7 cellular contexts compared by ENCODE assay signal in the genomic region with DNA sequence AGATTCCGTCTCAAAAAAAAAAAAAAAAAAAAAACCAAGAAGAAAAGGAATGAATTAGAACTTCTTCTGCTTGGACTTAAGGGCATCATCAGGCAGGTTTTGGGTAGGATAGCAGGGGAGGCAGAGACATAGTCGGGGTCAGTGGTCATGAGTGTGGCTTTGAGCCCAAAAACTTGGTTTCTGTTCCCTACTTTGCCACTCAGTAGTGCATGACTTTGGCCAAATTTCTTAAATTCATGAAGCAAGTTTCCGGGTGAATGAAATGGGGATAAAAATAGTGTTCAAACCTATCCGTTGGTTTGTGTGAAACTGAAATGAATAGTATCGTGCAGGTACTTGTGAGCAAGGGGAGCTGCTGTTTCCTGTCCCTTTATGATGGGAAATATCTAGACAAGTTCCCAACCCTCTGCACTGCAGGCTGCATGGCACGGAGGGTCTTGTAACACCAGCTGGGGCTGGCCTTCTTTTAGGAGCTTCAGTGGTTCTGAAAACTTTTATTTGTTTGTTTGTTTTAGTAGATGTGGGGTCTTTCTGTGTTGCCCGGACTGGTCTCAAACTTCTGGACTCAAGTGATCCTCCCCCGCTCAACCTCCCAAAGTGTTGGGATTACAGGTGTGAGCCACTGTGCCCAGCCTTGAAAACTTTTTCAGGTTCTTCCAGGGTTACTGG. TPM values are rescaled to one million over a fixed set of nuclear protein-coding genes. Genes with fewer than 3 reads are reported as not detected.
DNase-seq lines count a peak whose midpoint lies in the region; ATAC-seq, FAIRE-seq and TF ChIP-seq lines count a peak whose summit lies in the region.

No MANE protein-coding gene starts in this region.

- H3K4me1 Mint-ChIP-seq in activated CD8-positive, alpha-beta memory T cell treated with anti-CD3 and anti-CD28 coated beads, Interleukin-2, amount 10 ng/mL, durations not matched to agents 7 days and 5 days: peaks cover 64% of the 10 kb centered on the region

- peak overlapping the region; percentile 82 for H3K27ac Mint-ChIP-seq in activated CD8-positive, alpha-beta memory T cell treated with anti-CD3 and anti-CD28 coated beads, Interleukin-2, amount 10 ng/mL, durations not matched to agents 7 days and 5 days

- intact Hi-C loops in right lobe of liver (cut with DNase I): no loop called here

- H3K27me3 ChIP-seq in right lobe of liver: no peaks in the 10 kb centered on the region

- CTCF ChIA-PET in activated CD8-positive, alpha-beta memory T cell treated with anti-CD3 and anti-CD28 coated beads, Interleukin-2, amount 10 ng/mL, durations not matched to agents 7 days and 5 days (lab: Charles Lee): interaction anchor here (1.1 to 2.1 kb wide), 3 partner anchors 25 to 111 kb away, joined by 4 to 5 read pairs (median 5); no protein-coding TSS in a partner anchor

- H3K4me1 ChIP-seq in right lobe of liver: peaks cover 0 to 49% (median 0%) of the 10 kb centered on the region in 4 donors

- peaks cover 0 to 29% (median 3%) of the 10 kb centered on the region in 4 donors for H3K36me3 ChIP-seq in right lobe of liver

- peak; percentile 57 for TF ChIP-seq POLR2A in right lobe of liver (IDR thresholded peaks at IDR 0.05)

- TF ChIP-seq CTCF in right lobe of liver (IDR thresholded peaks at IDR 0.05): no peak

- H3K9me3 ChIP-seq in right lobe of liver: no peaks in the 10 kb centered on the region

- peak; percentile 50 for ATAC-seq in HG03159 (IDR thresholded peaks at IDR 0.05; ENCODE audit: unreplicated experiment)
- ATAC-seq in activated CD8-positive, alpha-beta memory T cell treated with anti-CD3 and anti-CD28 coated beads, Interleukin-2, amount 10 ng/mL, durations not matched to agents 7 days and 5 days: peak; percentile 18
- peak in 1 of 4 donors; percentile 1 for ATAC-seq in right lobe of liver

- 28% methylated on average over 8 of the region's 8 CpGs for WGBS in right lobe of liver (ENCODE audit: insufficient coverage, low coverage, low lambda C conversion rate, missing lambda C conversion rate)

- DNase-seq in GM19239 (ENCODE audit: insufficient read length, low spot score) (no peak), right lobe of liver (peak in 2 of 3 donors; percentile 22 to 46), globus pallidus (ENCODE audit: low spot score) (no peak), HuH-7.5 (ENCODE audit: low spot score) (no peak), D341Med (ENCODE audit: low spot score) (no peak)
- DNase-seq in activated CD8-positive, alpha-beta memory T cell treated with anti-CD3 and anti-CD28 coated beads, Interleukin-2, amount 10 ng/mL, durations not matched to agents 7 days and 5 days: no peak

- no peaks in the 10 kb centered on the region for H3K27me3 Mint-ChIP-seq in activated CD8-positive, alpha-beta memory T cell treated with anti-CD3 and anti-CD28 coated beads, Interleukin-2, amount 10 ng/mL, durations not matched to agents 7 days and 5 days

- peak overlapping the region; percentile 7 for H3K4me3 Mint-ChIP-seq in activated CD8-positive, alpha-beta memory T cell treated with anti-CD3 and anti-CD28 coated beads, Interleukin-2, amount 10 ng/mL, durations not matched to agents 7 days and 5 days

- H3K36me3 Mint-ChIP-seq in activated CD8-positive, alpha-beta memory T cell treated with anti-CD3 and anti-CD28 coated beads, Interleukin-2, amount 10 ng/mL, durations not matched to agents 7 days and 5 days: peaks cover 46% of the 10 kb centered on the region

- H3K9me3 Mint-ChIP-seq in activated CD8-positive, alpha-beta memory T cell treated with anti-CD3 and anti-CD28 coated beads, Interleukin-2, amount 10 ng/mL, durations not matched to agents 7 days and 5 days (ENCODE audit: low read depth): no peaks in the 10 kb centered on the region

- FAIRE-seq in GM19239 (lab: Jason Lieb, UNC): peak; percentile 92

- H3K4me3 ChIP-seq in right lobe of liver: no peak overlapping the region

- peak overlapping the region; percentile 22 to 100 (median 56) for H3K27ac ChIP-seq in right lobe of liver

RNA-seq across cellular contexts. Expression of a gene that starts 18.4 kb away (rescaled TPM):
- 100 to 1,000 TPM; 525 to 618 TPM for total RNA-seq in activated CD8-positive, alpha-beta memory T cell treated with anti-CD3 and anti-CD28 coated beads, Interleukin-2, amount 10 ng/mL, durations not matched to agents 7 days and 5 days
- total RNA-seq in right lobe of liver: 1,000 to 10,000 TPM in 2 of 6 experiments, 100 to 1,000 TPM in 4; 202 to 1,225 (median 767) TPM

RNA-seq across cellular contexts. Expression of a gene that starts 54.5 kb away (rescaled TPM):
- total RNA-seq in activated CD8-positive, alpha-beta memory T cell treated with anti-CD3 and anti-CD28 coated beads, Interleukin-2, amount 10 ng/mL, durations not matched to agents 7 days and 5 days: 10 to 100 TPM; 52.0 to 56.7 TPM
- total RNA-seq in right lobe of liver: 10 to 100 TPM in 4 of 6 experiments, 1 to 10 TPM in 2; 7.7 to 17.1 (median 14.3) TPM

RNA-seq across cellular contexts. Expression of a gene that starts 57.9 kb away (rescaled TPM):
- total RNA-seq in activated CD8-positive, alpha-beta memory T cell treated with anti-CD3 and anti-CD28 coated beads, Interleukin-2, amount 10 ng/mL, durations not matched to agents 7 days and 5 days: 1,000 to 10,000 TPM; 4,026 to 5,234 TPM
- 1,000 to 10,000 TPM; 2,716 to 5,163 (median 3,933) TPM for total RNA-seq in right lobe of liver

RNA-seq across cellular contexts. Expression of a gene that starts 58.5 kb away (rescaled TPM):
- 10 to 100 TPM; 19.4 to 25.1 TPM for total RNA-seq in activated CD8-positive, alpha-beta memory T cell treated with anti-CD3 and anti-CD28 coated beads, Interleukin-2, amount 10 ng/mL, durations not matched to agents 7 days and 5 days
- total RNA-seq in right lobe of liver: 10 to 100 TPM in 4 of 6 experiments, 1 to 10 TPM in 2; 7.5 to 17.5 (median 12.1) TPM

Comparison
In these comparisons a context has a peak if more than half of its experiments do, and no peak if none do; other contexts are left out.
1. DNase-seq: peak in right lobe of liver (2 of 3); none in GM19239 (single experiment), activated CD8-positive, alpha-beta memory T cell treated with anti-CD3 and anti-CD28 coated beads, Interleukin-2, amount 10 ng/mL, durations not matched to agents 7 days and 5 days (single experiment), globus pallidus (single experiment), HuH-7.5 (single experiment) and D341Med (single experiment).